Comparison of ENCODE assay signal across 8 cellular contexts in the genomic region with DNA sequence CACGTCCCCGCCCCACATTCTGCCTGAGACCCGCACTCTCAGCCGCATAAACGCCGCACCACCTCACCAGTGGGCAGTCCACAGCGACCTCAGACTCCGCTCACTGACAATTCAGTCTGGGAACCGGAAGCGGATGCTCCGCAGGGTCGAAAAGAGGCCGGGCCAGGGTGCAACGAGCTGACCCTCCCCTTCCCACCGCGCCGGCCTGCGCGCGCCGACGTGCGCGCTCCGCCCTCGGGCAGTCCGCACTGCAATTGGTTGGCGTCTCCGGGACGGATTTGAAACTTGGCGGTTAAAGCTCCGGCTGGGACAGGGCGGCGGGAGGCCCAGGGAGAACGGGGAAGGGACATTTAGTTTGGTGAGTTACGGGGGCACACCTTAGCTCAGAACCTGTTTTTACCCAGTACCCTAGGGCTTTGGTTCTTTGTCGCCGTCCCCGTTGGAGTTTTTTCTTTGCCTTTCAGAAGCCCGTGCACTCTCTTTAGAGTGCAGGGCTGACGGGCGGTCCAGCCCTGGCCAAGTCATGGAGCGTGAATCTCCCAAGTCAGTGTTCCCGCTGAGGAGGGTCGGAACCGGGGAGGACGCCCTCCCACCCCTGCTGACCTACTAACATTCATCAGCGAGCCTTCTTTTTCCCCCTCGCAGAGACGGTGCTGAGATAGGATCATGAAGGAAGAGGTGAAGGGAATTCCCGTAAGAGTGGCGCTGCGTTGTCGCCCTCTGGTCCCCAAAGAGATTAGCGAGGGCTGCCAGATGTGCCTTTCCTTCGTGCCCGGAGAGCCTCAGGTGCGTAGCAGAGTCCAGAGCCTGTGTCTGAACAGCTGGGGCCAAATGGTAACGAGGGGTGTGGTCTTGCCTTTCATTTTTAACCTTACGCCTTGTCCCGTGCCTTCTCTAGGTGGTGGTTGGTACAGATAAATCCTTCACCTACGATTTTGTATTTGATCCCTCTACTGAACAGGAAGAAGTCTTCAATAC. TPM values are rescaled to one million over a fixed set of nuclear protein-coding genes. Genes with fewer than 3 reads are reported as not detected.
DNase-seq lines count a peak whose midpoint lies in the region; ATAC-seq and TF ChIP-seq lines count a peak whose summit lies in the region.

A gene with protein sequence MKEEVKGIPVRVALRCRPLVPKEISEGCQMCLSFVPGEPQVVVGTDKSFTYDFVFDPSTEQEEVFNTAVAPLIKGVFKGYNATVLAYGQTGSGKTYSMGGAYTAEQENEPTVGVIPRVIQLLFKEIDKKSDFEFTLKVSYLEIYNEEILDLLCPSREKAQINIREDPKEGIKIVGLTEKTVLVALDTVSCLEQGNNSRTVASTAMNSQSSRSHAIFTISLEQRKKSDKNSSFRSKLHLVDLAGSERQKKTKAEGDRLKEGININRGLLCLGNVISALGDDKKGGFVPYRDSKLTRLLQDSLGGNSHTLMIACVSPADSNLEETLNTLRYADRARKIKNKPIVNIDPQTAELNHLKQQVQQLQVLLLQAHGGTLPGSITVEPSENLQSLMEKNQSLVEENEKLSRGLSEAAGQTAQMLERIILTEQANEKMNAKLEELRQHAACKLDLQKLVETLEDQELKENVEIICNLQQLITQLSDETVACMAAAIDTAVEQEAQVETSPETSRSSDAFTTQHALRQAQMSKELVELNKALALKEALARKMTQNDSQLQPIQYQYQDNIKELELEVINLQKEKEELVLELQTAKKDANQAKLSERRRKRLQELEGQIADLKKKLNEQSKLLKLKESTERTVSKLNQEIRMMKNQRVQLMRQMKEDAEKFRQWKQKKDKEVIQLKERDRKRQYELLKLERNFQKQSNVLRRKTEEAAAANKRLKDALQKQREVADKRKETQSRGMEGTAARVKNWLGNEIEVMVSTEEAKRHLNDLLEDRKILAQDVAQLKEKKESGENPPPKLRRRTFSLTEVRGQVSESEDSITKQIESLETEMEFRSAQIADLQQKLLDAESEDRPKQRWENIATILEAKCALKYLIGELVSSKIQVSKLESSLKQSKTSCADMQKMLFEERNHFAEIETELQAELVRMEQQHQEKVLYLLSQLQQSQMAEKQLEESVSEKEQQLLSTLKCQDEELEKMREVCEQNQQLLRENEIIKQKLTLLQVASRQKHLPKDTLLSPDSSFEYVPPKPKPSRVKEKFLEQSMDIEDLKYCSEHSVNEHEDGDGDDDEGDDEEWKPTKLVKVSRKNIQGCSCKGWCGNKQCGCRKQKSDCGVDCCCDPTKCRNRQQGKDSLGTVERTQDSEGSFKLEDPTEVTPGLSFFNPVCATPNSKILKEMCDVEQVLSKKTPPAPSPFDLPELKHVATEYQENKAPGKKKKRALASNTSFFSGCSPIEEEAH (plus strand): TSS at position 312 of the 978 bp plus-strand sequence. CDS start 355 bp downstream, at position 667.
A gene with protein sequence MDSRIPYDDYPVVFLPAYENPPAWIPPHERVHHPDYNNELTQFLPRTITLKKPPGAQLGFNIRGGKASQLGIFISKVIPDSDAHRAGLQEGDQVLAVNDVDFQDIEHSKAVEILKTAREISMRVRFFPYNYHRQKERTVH (minus strand): TSS at position 135 of the 978 bp plus-strand sequence. CDS start 586 bp downstream, outside the sequence.

- no peaks in the 10 kb centered on the region for H3K9me2 ChIP-seq in OCI-LY7 (ENCODE audit: insufficient read depth, low read length)

- peaks cover 25% of the 10 kb centered on the region for H3K4me1 ChIP-seq in OCI-LY7 (ENCODE audit: insufficient read depth, low read length, poor library complexity, severe bottlenecking)
- peaks cover 7% of the 10 kb centered on the region for H3K4me1 ChIP-seq in muscle layer of colon (ENCODE audit: insufficient read depth, low read length)

- peak; percentile 96 for ATAC-seq in GM21390 (IDR thresholded peaks at IDR 0.05; ENCODE audit: unreplicated experiment)

- H3K36me3 ChIP-seq in OCI-LY7 (ENCODE audit: insufficient read depth, low read length) (peaks cover 38% of the 10 kb centered on the region), muscle layer of colon (ENCODE audit: insufficient read depth, low read length) (no peaks in the 10 kb centered on the region)

- H3K79me2 ChIP-seq in OCI-LY7 (ENCODE audit: insufficient read depth, low read depth, low read length) = peaks cover 43% of the 10 kb centered on the region

- CTCF ChIA-PET in OCI-LY7 (lab: Charles Lee; ENCODE audit: unreplicated experiment) = no interaction called here

- POLR2A ChIA-PET in OCI-LY7 (lab: Charles Lee) = interaction anchor here (0.7 to 1.4 kb wide), 3 partner anchors 11 to 157 kb away, joined by 3 to 4 read pairs (median 3); a partner anchor contains a TSS

- H3K9me3 ChIP-seq in OCI-LY7 (ENCODE audit: low read length) (no peaks in the 10 kb centered on the region), muscle layer of colon (ENCODE audit: low read length) (no peaks in the 10 kb centered on the region)

- peak within 1 kb of the TSS; percentile 91 for H3K4me2 ChIP-seq in OCI-LY7 (ENCODE audit: low read length)

- peaks cover 5% of the 10 kb centered on the region; the same call in 1 of the 2 replicates for H4K20me1 ChIP-seq in OCI-LY7 (ENCODE audit: insufficient read depth, low read length)

- intact Hi-C loops in OCI-LY7 (cut with micrococcal nuclease; ENCODE audit: unreplicated experiment) = no loop called here

- no peaks in the 10 kb centered on the region for H3K27me3 ChIP-seq in muscle layer of colon (ENCODE audit: control insufficient read depth in 1 of 2, insufficient read depth in 2 of 2, low read length in 2 of 2)

- peak within 1 kb of the TSS; percentile 33 for H3K9ac ChIP-seq in muscle layer of colon (ENCODE audit: low read length)

- TSS peak; percentile 70 for BruUV-seq in OCI-LY7 (replicated peaks; lab: Mats Ljungman, UMichigan)

- TF ChIP-seq CTCF in OCI-LY7 (conservative IDR thresholded peaks at IDR 0.05; ENCODE audit: low read length) = no peak

- H2AFZ ChIP-seq in OCI-LY7 (ENCODE audit: low read length) = peak within 1 kb of the TSS; percentile 76; the same call in 1 of the 2 replicates

- H3K27ac ChIP-seq in OCI-LY7 (ENCODE audit: low read depth, low read length, poor library complexity, severe bottlenecking) (peak within 1 kb of the TSS; percentile 76), muscle layer of colon (ENCODE audit: low read depth, low read length) (no peak within 1 kb of the TSS)

- TF ChIP-seq POLR2A in erythroblast (IDR thresholded peaks at IDR 0.05; ENCODE audit: low read length) = peak; percentile 84

- H3K4me3 ChIP-seq in OCI-LY7 (ENCODE audit: low read depth, low read length, poor library complexity, severe bottlenecking) (peak within 1 kb of the TSS; percentile 90), muscle layer of colon (ENCODE audit: low read depth in 1 of 2, low read length in 2 of 2) (peak within 1 kb of the TSS; percentile 49 to 56)

- DNase-seq in DMS 273 (lab: John Stamatoyannopoulos, UW; ENCODE audit: unreplicated experiment) (peak; percentile 93), HUDEP-2 (lab: John Stamatoyannopoulos, UW; ENCODE audit: unreplicated experiment in 76 of 76) (peak in 75 of 76 experiments; percentile 2 to 85 (median 68)), OCI-LY7 (ENCODE audit: low spot score) (peak; percentile 84), activated T-cell treated with anti-CD3 and anti-CD28 coated beads for 48 hours (ENCODE audit: low read depth) (peak; percentile 80), erythroblast (lab: John Stamatoyannopoulos, UW) (peak; percentile 90 to 91)
- DNase-seq in stimulated activated CD8-positive, alpha-beta memory T cell treated with anti-CD3 and anti-CD28 coated beads, Interleukin-7, amount 100 ng/mL, for 1 hour (ENCODE audit: low read depth in 2 of 2) = peak; percentile 54

RNA-seq across cellular contexts. Expression of the first gene that starts in this region (rescaled TPM):
- total RNA-seq in OCI-LY7 (2014; rRNA removed; shearing (Covaris generic)) = 29.9 and 32.5 TPM in 2 replicates
- total RNA-seq in OCI-LY7 (2022) = 40.7 and 43.4 TPM in 2 replicates

RNA-seq across cellular contexts. Expression of the second gene that starts in this region (rescaled TPM):
- 23.0 and 23.3 TPM in 2 replicates for total RNA-seq in OCI-LY7 (2014; rRNA removed; shearing (Covaris generic))
- 27.4 and 30.3 TPM in 2 replicates for total RNA-seq in OCI-LY7 (2022)
